ENCODE assay signal across 9 cellular contexts in genomic region chr16:81885976-81886586, GRCh38.
DNase-seq lines count a peak whose midpoint lies in the region; ATAC-seq and TF ChIP-seq lines count a peak whose summit lies in the region.
"Had no signal": no experiment of that assay in that cellular context is flagged by ENCODE, and none has a peak within 500 bp of the region (broad histone marks: within the 10 kb centered on the region; RNA-seq: fewer than 3 reads in every experiment).

No MANE protein-coding gene starts in this region.

- no peak overlapping the region for H3K27ac Mint-ChIP-seq in activated T-cell treated with anti-CD3 and anti-CD28 coated beads, Interleukin-2, amount 50 U/mL, for 24 hours
- H3K27ac Mint-ChIP-seq: brain had no signal

- no peaks in the 10 kb centered on the region for H3K9me3 Mint-ChIP-seq in activated T-cell treated with anti-CD3 and anti-CD28 coated beads, Interleukin-2, amount 50 U/mL, for 24 hours

- peak; percentile 39 to 68 (median 53) for TF ChIP-seq CTCF in esophagus squamous epithelium (IDR thresholded peaks at IDR 0.05)
- TF ChIP-seq CTCF in psoas muscle (IDR thresholded peaks at IDR 0.05), result peak; percentile 40

- ATAC-seq in HG02798 (IDR thresholded peaks at IDR 0.05; ENCODE audit: poor library complexity, unreplicated experiment) (peak; percentile 62), psoas muscle (no peak)

- H3K4me1 ChIP-seq in esophagus squamous epithelium (no peaks in the 10 kb centered on the region), psoas muscle (no peaks in the 10 kb centered on the region)

- H3K27ac ChIP-seq in esophagus squamous epithelium (no peak overlapping the region), psoas muscle (no peak overlapping the region)

- TF ChIP-seq POLR2A in esophagus squamous epithelium (IDR thresholded peaks at IDR 0.05), result no peak

- no peaks in the 10 kb centered on the region for H3K27me3 Mint-ChIP-seq in activated T-cell treated with anti-CD3 and anti-CD28 coated beads, Interleukin-2, amount 50 U/mL, for 24 hours

- DNase-seq in activated T-cell treated with anti-CD3 and anti-CD28 coated beads for 4 hours (peak; percentile 13), SHP77 treated with DMSO at 0.1 percent for 48 hours (lab: John Stamatoyannopoulos, UW) (peak; percentile 19), esophagus squamous epithelium (lab: John Stamatoyannopoulos, UW) (no peak), psoas muscle (no peak), NCI-H1092 (lab: John Stamatoyannopoulos, UW) (no peak), globus pallidus (ENCODE audit: low spot score) (no peak)
- no peak for DNase-seq in activated T-cell treated with anti-CD3 and anti-CD28 coated beads, Interleukin-2, amount 50 U/mL, for 24 hours

- WGBS in esophagus squamous epithelium, 2 donors, result 30 to 33% methylated on average over 8 to 9 of the region's 9 CpGs
- 34 to 39% (median 35%) methylated on average over 9 of the region's 9 CpGs for WGBS in psoas muscle, 3 donors

- H3K4me1 Mint-ChIP-seq in activated T-cell treated with anti-CD3 and anti-CD28 coated beads, Interleukin-2, amount 50 U/mL, for 24 hours (ENCODE audit: low read depth), result no peaks in the 10 kb centered on the region
- H3K4me1 Mint-ChIP-seq: brain had no signal

- peaks cover 0 to 9% (median 0%) of the 10 kb centered on the region in 3 donors for H3K36me3 ChIP-seq in esophagus squamous epithelium
- no peaks in the 10 kb centered on the region for H3K36me3 ChIP-seq in psoas muscle (ENCODE audit: insufficient read depth in 1 of 2, low read depth in 1 of 2)

- H3K4me3 ChIP-seq in esophagus squamous epithelium, result no peak overlapping the region
- no peak overlapping the region for H3K4me3 ChIP-seq in psoas muscle

- H3K27me3 ChIP-seq in esophagus squamous epithelium (no peaks in the 10 kb centered on the region), psoas muscle (ENCODE audit: insufficient read depth in 3 of 3, low read length in 2 of 3) (no peaks in the 10 kb centered on the region)

- intact Hi-C loops in esophagus squamous epithelium (cut with DNase I), result no loop called here
- intact Hi-C loops in psoas muscle (cut with DNase I), result no loop called here

- no peaks in the 10 kb centered on the region for H3K36me3 Mint-ChIP-seq in activated T-cell treated with anti-CD3 and anti-CD28 coated beads, Interleukin-2, amount 50 U/mL, for 24 hours (ENCODE audit: low read depth)
- H3K36me3 Mint-ChIP-seq: brain had no signal

- H3K9me3 ChIP-seq in esophagus squamous epithelium (no peaks in the 10 kb centered on the region), psoas muscle (no peaks in the 10 kb centered on the region)

- H3K4me3 Mint-ChIP-seq in activated T-cell treated with anti-CD3 and anti-CD28 coated beads, Interleukin-2, amount 50 U/mL, for 24 hours, result no peak overlapping the region
- H3K4me3 Mint-ChIP-seq: brain had no signal

Comparison
In these comparisons a context has a peak if more than half of its experiments do, and no peak if none do; other contexts are left out.
1. DNase-seq: peak in activated T-cell treated with anti-CD3 and anti-CD28 coated beads for 4 hours (single experiment) and SHP77 treated with DMSO at 0.1 percent for 48 hours (single experiment); none in activated T-cell treated with anti-CD3 and anti-CD28 coated beads, Interleukin-2, amount 50 U/mL, for 24 hours (single experiment), esophagus squamous epithelium (single experiment), psoas muscle (0 of 2), NCI-H1092 (single experiment) and globus pallidus (single experiment).